Comparison of ENCODE assay signal across 1 cellular context in the genomic region with DNA sequence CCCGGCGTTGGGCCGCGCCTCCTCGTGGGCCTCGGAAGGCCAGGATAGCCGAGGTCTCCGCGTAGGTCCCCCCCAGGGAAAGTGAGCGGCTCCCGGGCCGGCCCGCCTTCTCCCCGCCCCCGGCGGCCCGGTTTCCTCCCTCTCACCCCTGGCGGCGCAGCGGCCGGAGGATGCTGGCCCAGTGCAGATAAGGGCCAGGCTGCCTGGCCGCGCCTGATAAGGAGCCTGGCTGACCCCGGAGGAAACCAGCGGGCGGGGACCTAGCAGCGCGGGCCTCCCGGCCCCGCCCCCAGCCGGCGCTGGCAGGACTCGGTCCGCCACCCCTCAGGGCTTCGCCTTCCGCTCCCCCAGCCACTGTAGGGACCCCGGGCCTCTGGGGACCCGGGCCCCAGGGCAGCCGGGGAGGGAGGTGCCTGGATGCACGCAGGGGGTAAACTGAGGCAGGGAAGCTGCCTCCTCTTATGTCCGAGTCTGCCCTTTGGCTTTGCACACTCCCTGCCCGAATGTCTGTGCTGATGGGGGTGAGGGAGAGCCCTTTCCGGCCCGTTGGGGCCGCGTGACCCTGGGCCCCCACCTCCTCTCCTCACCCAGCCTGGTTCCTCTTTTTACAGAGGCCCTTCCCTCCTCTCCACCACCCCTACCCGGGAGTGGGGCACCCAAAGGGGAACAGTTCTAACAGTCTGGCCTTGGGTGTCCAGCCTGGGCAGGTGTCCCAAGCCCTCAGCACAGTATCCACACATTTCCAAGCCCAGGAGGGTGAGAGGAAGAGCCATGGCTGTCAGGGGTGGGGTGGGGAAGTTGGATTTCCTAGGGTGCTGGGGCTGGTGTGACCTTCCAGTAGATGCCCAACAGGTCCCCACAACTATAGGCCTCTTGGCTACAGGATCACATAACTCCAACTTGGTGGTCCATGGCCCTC.
TF ChIP-seq lines count a peak whose summit lies in the region.

A gene (minus strand): TSS at position 193 of the 919 bp plus-strand sequence. CDS start 1,687 bp downstream, outside the sequence.

TF ChIP-seq in K562, 482 proteins besides CTCF, POLR2A, EP300 and RAD21 (continued from another document and continues in another):
- TF ChIP-seq, protein P1, sequence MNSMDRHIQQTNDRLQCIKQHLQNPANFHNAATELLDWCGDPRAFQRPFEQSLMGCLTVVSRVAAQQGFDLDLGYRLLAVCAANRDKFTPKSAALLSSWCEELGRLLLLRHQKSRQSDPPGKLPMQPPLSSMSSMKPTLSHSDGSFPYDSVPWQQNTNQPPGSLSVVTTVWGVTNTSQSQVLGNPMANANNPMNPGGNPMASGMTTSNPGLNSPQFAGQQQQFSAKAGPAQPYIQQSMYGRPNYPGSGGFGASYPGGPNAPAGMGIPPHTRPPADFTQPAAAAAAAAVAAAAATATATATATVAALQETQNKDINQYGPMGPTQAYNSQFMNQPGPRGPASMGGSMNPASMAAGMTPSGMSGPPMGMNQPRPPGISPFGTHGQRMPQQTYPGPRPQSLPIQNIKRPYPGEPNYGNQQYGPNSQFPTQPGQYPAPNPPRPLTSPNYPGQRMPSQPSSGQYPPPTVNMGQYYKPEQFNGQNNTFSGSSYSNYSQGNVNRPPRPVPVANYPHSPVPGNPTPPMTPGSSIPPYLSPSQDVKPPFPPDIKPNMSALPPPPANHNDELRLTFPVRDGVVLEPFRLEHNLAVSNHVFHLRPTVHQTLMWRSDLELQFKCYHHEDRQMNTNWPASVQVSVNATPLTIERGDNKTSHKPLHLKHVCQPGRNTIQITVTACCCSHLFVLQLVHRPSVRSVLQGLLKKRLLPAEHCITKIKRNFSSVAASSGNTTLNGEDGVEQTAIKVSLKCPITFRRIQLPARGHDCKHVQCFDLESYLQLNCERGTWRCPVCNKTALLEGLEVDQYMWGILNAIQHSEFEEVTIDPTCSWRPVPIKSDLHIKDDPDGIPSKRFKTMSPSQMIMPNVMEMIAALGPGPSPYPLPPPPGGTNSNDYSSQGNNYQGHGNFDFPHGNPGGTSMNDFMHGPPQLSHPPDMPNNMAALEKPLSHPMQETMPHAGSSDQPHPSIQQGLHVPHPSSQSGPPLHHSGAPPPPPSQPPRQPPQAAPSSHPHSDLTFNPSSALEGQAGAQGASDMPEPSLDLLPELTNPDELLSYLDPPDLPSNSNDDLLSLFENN (IDR thresholded peaks at IDR 0.05; ENCODE audit: low read depth in 2 of 2, low read length in 2 of 2) = peak in 1 of 2 experiments; percentile 98; a peak in 2 of 4 replicates
- TF ChIP-seq, protein P2, sequence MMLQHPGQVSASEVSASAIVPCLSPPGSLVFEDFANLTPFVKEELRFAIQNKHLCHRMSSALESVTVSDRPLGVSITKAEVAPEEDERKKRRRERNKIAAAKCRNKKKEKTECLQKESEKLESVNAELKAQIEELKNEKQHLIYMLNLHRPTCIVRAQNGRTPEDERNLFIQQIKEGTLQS (IDR thresholded peaks at IDR 0.05) = no peak
- TF ChIP-seq, protein P2 (CRISPR knock-in tag; conservative IDR thresholded peaks at IDR 0.05) = no peak
- TF ChIP-seq MTA2 (IDR thresholded peaks at IDR 0.05; ENCODE audit: low read depth) = peak; percentile 98
- TF ChIP-seq NONO (IDR thresholded peaks at IDR 0.05; ENCODE audit: low read depth in 2 of 2, low read length in 1 of 2) = peak in 1 of 2 experiments; percentile 97; a peak in 3 of 4 replicates
- peak; percentile 42 to 59; a peak in 2 of 4 replicates for TF ChIP-seq ETV6 (IDR thresholded peaks at IDR 0.05; ENCODE audit: borderline replicate concordance in 1 of 2, low read depth in 2 of 2, low read length in 1 of 2)
- no peak for TF ChIP-seq ETV6 (CRISPR knock-in tag; IDR thresholded peaks at IDR 0.05; ENCODE audit: borderline replicate concordance)
- peak; percentile 94 for TF ChIP-seq HDAC3 (IDR thresholded peaks at IDR 0.05; ENCODE audit: borderline replicate concordance, partially characterized antibody)
- no peak for TF ChIP-seq WHSC1 (IDR thresholded peaks at IDR 0.05; ENCODE audit: low read length)
- no peak for TF ChIP-seq JUNB (CRISPR knock-in tag; conservative IDR thresholded peaks at IDR 0.05)
- TF ChIP-seq, protein P3, sequence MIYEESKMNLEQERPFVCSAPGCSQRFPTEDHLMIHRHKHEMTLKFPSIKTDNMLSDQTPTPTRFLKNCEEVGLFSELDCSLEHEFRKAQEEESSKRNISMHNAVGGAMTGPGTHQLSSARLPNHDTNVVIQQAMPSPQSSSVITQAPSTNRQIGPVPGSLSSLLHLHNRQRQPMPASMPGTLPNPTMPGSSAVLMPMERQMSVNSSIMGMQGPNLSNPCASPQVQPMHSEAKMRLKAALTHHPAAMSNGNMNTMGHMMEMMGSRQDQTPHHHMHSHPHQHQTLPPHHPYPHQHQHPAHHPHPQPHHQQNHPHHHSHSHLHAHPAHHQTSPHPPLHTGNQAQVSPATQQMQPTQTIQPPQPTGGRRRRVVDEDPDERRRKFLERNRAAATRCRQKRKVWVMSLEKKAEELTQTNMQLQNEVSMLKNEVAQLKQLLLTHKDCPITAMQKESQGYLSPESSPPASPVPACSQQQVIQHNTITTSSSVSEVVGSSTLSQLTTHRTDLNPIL (CRISPR knock-in tag; IDR thresholded peaks at IDR 0.05) = no peak; the same call in 1 of the 2 replicates
- no peak for TF ChIP-seq NELFE (IDR thresholded peaks at IDR 0.05; ENCODE audit: insufficient read depth, insufficient read length)
- TF ChIP-seq HLTF (IDR thresholded peaks at IDR 0.05) = no peak
- TF ChIP-seq ZNF239 (CRISPR knock-in tag; IDR thresholded peaks at IDR 0.05) = no peak; the same call in 1 of the 2 replicates
- TF ChIP-seq, protein P4, sequence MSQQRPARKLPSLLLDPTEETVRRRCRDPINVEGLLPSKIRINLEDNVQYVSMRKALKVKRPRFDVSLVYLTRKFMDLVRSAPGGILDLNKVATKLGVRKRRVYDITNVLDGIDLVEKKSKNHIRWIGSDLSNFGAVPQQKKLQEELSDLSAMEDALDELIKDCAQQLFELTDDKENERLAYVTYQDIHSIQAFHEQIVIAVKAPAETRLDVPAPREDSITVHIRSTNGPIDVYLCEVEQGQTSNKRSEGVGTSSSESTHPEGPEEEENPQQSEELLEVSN (IDR thresholded peaks at IDR 0.05; ENCODE audit: borderline replicate concordance in 1 of 2, extremely low read depth in 1 of 2, insufficient read depth in 1 of 2, insufficient read length in 1 of 2, low read depth in 1 of 2, low read length in 1 of 2, poor library complexity in 1 of 2, severe bottlenecking in 1 of 2) = peak; percentile 53 to 74
- TF ChIP-seq ILK (tag; IDR thresholded peaks at IDR 0.05; ENCODE audit: borderline replicate concordance, low read depth) = no peak
- TF ChIP-seq, protein P5, sequence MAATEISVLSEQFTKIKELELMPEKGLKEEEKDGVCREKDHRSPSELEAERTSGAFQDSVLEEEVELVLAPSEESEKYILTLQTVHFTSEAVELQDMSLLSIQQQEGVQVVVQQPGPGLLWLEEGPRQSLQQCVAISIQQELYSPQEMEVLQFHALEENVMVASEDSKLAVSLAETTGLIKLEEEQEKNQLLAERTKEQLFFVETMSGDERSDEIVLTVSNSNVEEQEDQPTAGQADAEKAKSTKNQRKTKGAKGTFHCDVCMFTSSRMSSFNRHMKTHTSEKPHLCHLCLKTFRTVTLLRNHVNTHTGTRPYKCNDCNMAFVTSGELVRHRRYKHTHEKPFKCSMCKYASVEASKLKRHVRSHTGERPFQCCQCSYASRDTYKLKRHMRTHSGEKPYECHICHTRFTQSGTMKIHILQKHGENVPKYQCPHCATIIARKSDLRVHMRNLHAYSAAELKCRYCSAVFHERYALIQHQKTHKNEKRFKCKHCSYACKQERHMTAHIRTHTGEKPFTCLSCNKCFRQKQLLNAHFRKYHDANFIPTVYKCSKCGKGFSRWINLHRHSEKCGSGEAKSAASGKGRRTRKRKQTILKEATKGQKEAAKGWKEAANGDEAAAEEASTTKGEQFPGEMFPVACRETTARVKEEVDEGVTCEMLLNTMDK (IDR thresholded peaks at IDR 0.05; ENCODE audit: borderline replicate concordance, insufficient read depth, low read depth, low read length, poor library complexity, severe bottlenecking) = peak; percentile 15
- no peak for TF ChIP-seq ASH1L (IDR thresholded peaks at IDR 0.05; ENCODE audit: borderline replicate concordance, low read depth, partially characterized antibody)
- peak; percentile 44; the same call in 1 of the 2 replicates for TF ChIP-seq ZNF354B (CRISPR knock-in tag; IDR thresholded peaks at IDR 0.05)
- peak; percentile 94 for TF ChIP-seq RBFOX2 (IDR thresholded peaks at IDR 0.05; ENCODE audit: low read depth, low read length)
- TF ChIP-seq NFIX (CRISPR knock-in tag; IDR thresholded peaks at IDR 0.05; ENCODE audit: low read depth) = no peak
- TF ChIP-seq ZNF175 (CRISPR knock-in tag; IDR thresholded peaks at IDR 0.05; ENCODE audit: low read depth) = peak; percentile 74; the same call in 1 of the 2 replicates
- no peak for TF ChIP-seq ZNF224 (CRISPR knock-in tag; IDR thresholded peaks at IDR 0.05)
- no peak for TF ChIP-seq CBX8 (IDR thresholded peaks at IDR 0.05; ENCODE audit: borderline replicate concordance, extremely low read depth, low read depth, low read length, poor library complexity, severe bottlenecking)
- peak in 1 of 3 experiments; percentile 64 for TF ChIP-seq YY1 (IDR thresholded peaks at IDR 0.05; ENCODE audit: borderline replicate concordance in 1 of 3, control insufficient read depth in 1 of 3, extremely low read depth in 1 of 3, insufficient read depth in 3 of 3, insufficient read length in 1 of 3, insufficient replicate concordance in 2 of 3, low read depth in 1 of 3, low read length in 2 of 3)
- 0 out of 2 replicates have a peak, but pooled peaks have one; percentile 59 for TF ChIP-seq ZNF212 (CRISPR knock-in tag; IDR thresholded peaks at IDR 0.05)
- TF ChIP-seq, protein P6, sequence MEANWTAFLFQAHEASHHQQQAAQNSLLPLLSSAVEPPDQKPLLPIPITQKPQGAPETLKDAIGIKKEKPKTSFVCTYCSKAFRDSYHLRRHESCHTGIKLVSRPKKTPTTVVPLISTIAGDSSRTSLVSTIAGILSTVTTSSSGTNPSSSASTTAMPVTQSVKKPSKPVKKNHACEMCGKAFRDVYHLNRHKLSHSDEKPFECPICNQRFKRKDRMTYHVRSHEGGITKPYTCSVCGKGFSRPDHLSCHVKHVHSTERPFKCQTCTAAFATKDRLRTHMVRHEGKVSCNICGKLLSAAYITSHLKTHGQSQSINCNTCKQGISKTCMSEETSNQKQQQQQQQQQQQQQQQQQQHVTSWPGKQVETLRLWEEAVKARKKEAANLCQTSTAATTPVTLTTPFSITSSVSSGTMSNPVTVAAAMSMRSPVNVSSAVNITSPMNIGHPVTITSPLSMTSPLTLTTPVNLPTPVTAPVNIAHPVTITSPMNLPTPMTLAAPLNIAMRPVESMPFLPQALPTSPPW (CRISPR knock-in tag; IDR thresholded peaks at IDR 0.05) = peak; percentile 97
- TF ChIP-seq MYNN (IDR thresholded peaks at IDR 0.05) = peak; percentile 81; the same call in 1 of the 2 replicates
- no peak for TF ChIP-seq MYNN (CRISPR knock-in tag; IDR thresholded peaks at IDR 0.05)
- peak; percentile 88 for TF ChIP-seq MBD2 (IDR thresholded peaks at IDR 0.05; ENCODE audit: borderline replicate concordance, low read depth)
- TF ChIP-seq TAF15 (IDR thresholded peaks at IDR 0.05; ENCODE audit: low read depth, low read length) = no peak
- TF ChIP-seq, protein P7, sequence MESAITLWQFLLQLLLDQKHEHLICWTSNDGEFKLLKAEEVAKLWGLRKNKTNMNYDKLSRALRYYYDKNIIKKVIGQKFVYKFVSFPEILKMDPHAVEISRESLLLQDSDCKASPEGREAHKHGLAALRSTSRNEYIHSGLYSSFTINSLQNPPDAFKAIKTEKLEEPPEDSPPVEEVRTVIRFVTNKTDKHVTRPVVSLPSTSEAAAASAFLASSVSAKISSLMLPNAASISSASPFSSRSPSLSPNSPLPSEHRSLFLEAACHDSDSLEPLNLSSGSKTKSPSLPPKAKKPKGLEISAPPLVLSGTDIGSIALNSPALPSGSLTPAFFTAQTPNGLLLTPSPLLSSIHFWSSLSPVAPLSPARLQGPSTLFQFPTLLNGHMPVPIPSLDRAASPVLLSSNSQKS (CRISPR knock-in tag; IDR thresholded peaks at IDR 0.05) = no peak
- peak; percentile 89 for TF ChIP-seq GABPA (tag; conservative IDR thresholded peaks at IDR 0.05; ENCODE audit: low read depth)
- no peak for TF ChIP-seq HDAC6 (IDR thresholded peaks at IDR 0.05; ENCODE audit: low read depth, low read length)
- TF ChIP-seq CCAR2 (IDR thresholded peaks at IDR 0.05; ENCODE audit: low read depth, low read length) = no peak
- no peak; the same call in 1 of the 2 replicates for TF ChIP-seq GTF2F1 (IDR thresholded peaks at IDR 0.05; ENCODE audit: low read depth, low read length)
- peak; percentile 87 for TF ChIP-seq ZFX (CRISPR knock-in tag; IDR thresholded peaks at IDR 0.05)
- TF ChIP-seq ZNF316 (IDR thresholded peaks at IDR 0.05) = no peak
- peak; percentile 97 for TF ChIP-seq NEUROD1 (IDR thresholded peaks at IDR 0.05; ENCODE audit: borderline replicate concordance, low read depth, low read length, partially characterized antibody)
- peak; percentile 92 for TF ChIP-seq GTF2E2 (tag; IDR thresholded peaks at IDR 0.05)
- TF ChIP-seq, protein P8, sequence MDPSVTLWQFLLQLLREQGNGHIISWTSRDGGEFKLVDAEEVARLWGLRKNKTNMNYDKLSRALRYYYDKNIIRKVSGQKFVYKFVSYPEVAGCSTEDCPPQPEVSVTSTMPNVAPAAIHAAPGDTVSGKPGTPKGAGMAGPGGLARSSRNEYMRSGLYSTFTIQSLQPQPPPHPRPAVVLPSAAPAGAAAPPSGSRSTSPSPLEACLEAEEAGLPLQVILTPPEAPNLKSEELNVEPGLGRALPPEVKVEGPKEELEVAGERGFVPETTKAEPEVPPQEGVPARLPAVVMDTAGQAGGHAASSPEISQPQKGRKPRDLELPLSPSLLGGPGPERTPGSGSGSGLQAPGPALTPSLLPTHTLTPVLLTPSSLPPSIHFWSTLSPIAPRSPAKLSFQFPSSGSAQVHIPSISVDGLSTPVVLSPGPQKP (CRISPR knock-in tag; IDR thresholded peaks at IDR 0.05) = no peak
- TF ChIP-seq SMAD2 (IDR thresholded peaks at IDR 0.05; ENCODE audit: low read depth, low read length) = no peak
- TF ChIP-seq, protein P9, sequence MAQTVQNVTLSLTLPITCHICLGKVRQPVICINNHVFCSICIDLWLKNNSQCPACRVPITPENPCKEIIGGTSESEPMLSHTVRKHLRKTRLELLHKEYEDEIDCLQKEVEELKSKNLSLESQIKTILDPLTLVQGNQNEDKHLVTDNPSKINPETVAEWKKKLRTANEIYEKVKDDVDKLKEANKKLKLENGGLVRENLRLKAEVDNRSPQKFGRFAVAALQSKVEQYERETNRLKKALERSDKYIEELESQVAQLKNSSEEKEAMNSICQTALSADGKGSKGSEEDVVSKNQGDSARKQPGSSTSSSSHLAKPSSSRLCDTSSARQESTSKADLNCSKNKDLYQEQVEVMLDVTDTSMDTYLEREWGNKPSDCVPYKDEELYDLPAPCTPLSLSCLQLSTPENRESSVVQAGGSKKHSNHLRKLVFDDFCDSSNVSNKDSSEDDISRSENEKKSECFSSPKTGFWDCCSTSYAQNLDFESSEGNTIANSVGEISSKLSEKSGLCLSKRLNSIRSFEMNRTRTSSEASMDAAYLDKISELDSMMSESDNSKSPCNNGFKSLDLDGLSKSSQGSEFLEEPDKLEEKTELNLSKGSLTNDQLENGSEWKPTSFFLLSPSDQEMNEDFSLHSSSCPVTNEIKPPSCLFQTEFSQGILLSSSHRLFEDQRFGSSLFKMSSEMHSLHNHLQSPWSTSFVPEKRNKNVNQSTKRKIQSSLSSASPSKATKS (CRISPR knock-in tag; IDR thresholded peaks at IDR 0.05) = no peak
- TF ChIP-seq ZNF408 (CRISPR knock-in tag; IDR thresholded peaks at IDR 0.05; ENCODE audit: low read depth) = no peak
- no peak for TF ChIP-seq TFAM (CRISPR knock-in tag; conservative IDR thresholded peaks at IDR 0.05)
